25 cellular contexts compared by ENCODE assay signal in genomic region chr11:47711225-47711624, GRCh38.
"Had no signal": no experiment of that assay in that cellular context is flagged by ENCODE, and none has a peak within 500 bp of the region (broad histone marks: within the 10 kb centered on the region; RNA-seq: fewer than 3 reads in every experiment).

No MANE protein-coding gene starts in this region.

- DNase-seq: cortex of kidney; dorsolateral prefrontal cortex; effector memory CD4-positive, alpha-beta T cell; glutamatergic neuron; kidney glomerular epithelial cell; left lung; lower lobe of right lung; midbrain; naive B cell; occipital lobe; pancreas; right cardiac atrium; stimulated activated CD4-positive, alpha-beta T cell treated with anti-CD3 and anti-CD28 coated beads, Interleukin-4, amount 100 ng/mL, for 1 hour; stimulated activated CD8-positive, alpha-beta memory T cell treated with anti-CD3 and anti-CD28 coated beads, Interleukin-4, amount 100 ng/mL, for 48 hours; stimulated activated naive CD8-positive, alpha-beta T cell treated with anti-CD3 and anti-CD28 coated beads, Interleukin-15, Interleukin-2, amounts not matched to agents 100 U/mL and 50 U/mL, for 24 hours had no signal

- H3K27ac Mint-ChIP-seq: memory B cell, progenitor cell of endocrine pancreas, type B pancreatic cell had no signal

- H3K4me3 Mint-ChIP-seq: memory B cell; stimulated activated effector memory CD8-positive, alpha-beta T cell treated with anti-CD3 and anti-CD28 coated beads, Interleukin-12 subunit alpha, Interleukin-12 subunit beta, amount 100 ng/mL, for 72 hours; type B pancreatic cell had no signal

- H3K4me1 ChIP-seq: pancreas, thyroid gland had no signal

- H3K4me3 ChIP-seq: dorsolateral prefrontal cortex, esophagus muscularis mucosa, gastroesophageal sphincter, left lung, lower lobe of right lung, pancreas, suprapubic skin, thyroid gland had no signal

- H3K36me3 ChIP-seq: pancreas, suprapubic skin, thyroid gland had no signal

- H3K9me3 ChIP-seq: esophagus muscularis mucosa, gastroesophageal sphincter, left lung, lower lobe of right lung, pancreas, suprapubic skin, thyroid gland had no signal

- H3K9me3 Mint-ChIP-seq: memory B cell; naive B cell; stimulated activated effector memory CD8-positive, alpha-beta T cell treated with anti-CD3 and anti-CD28 coated beads, Interleukin-12 subunit alpha, Interleukin-12 subunit beta, amount 100 ng/mL, for 72 hours; type B pancreatic cell had no signal

- H3K36me3 Mint-ChIP-seq: naive B cell, type B pancreatic cell had no signal

- ATAC-seq: gastroesophageal sphincter; left lung; lower lobe of right lung; pancreas; right cardiac atrium; stimulated activated effector memory CD8-positive, alpha-beta T cell treated with anti-CD3 and anti-CD28 coated beads, Interleukin-12 subunit alpha, Interleukin-12 subunit beta, amount 100 ng/mL, for 72 hours; stimulated activated naive CD8-positive, alpha-beta T cell treated with anti-CD3 and anti-CD28 coated beads, Interleukin-15, Interleukin-2, amounts not matched to agents 100 U/mL and 50 U/mL, for 24 hours had no signal

- H3K27me3 Mint-ChIP-seq: memory B cell, naive B cell, progenitor cell of endocrine pancreas, type B pancreatic cell had no signal

- H3K27me3 ChIP-seq: dorsolateral prefrontal cortex, esophagus muscularis mucosa, gastroesophageal sphincter, left lung, pancreas, suprapubic skin, thyroid gland had no signal

- FAIRE-seq: pancreas, urothelium cell line had no signal

- H3K27ac ChIP-seq: dorsolateral prefrontal cortex, epithelial cell of prostate, esophagus muscularis mucosa, gastroesophageal sphincter, left lung, lower lobe of right lung, pancreas, suprapubic skin, thyroid gland had no signal
